16 cellular contexts compared by ENCODE assay signal in genomic region chr4:86130160-86130933, GRCh38.
DNase-seq lines count a peak whose midpoint lies in the region; ATAC-seq, FAIRE-seq and TF ChIP-seq lines count a peak whose summit lies in the region.
"Had no signal": no experiment of that assay in that cellular context is flagged by ENCODE, and none has a peak within 500 bp of the region (broad histone marks: within the 10 kb centered on the region; RNA-seq: fewer than 3 reads in every experiment).

No MANE protein-coding gene starts in this region.

- H3K27me3 ChIP-seq in GM23248 (replicated peaks; ENCODE audit: insufficient read depth), result no peaks in the 10 kb centered on the region
- H3K27me3 ChIP-seq in astrocyte (ENCODE audit: insufficient read depth, low read length), result no peaks in the 10 kb centered on the region
- no peaks in the 10 kb centered on the region for H3K27me3 ChIP-seq in CD8-positive, alpha-beta memory T cell (ENCODE audit: insufficient read depth, low read length, poor library complexity, severe bottlenecking)

- no peaks in the 10 kb centered on the region for H3K9me2 ChIP-seq in GM23248 (ENCODE audit: insufficient read depth)

- H3K9ac ChIP-seq in GM23248 (no peak overlapping the region), astrocyte (ENCODE audit: low read length) (no peak overlapping the region)

- H2AFZ ChIP-seq in GM23248 (0 out of 2 replicates have a peak overlapping the region, but pooled peaks have one; percentile 28), astrocyte (ENCODE audit: low read depth, low read length) (no peak overlapping the region)

- H3K4me3 Mint-ChIP-seq in astrocyte (ENCODE audit: unreplicated experiment), result no peak overlapping the region
- H3K4me3 Mint-ChIP-seq in CD8-positive, alpha-beta memory T cell, result no peak overlapping the region

- peaks cover 9% of the 10 kb centered on the region; the same call in 1 of the 2 replicates for H3F3A ChIP-seq in GM23248 (ENCODE audit: insufficient read depth)

- CTCF ChIA-PET in CD8-positive, alpha-beta memory T cell (lab: Charles Lee), result no interaction called here

- no peaks in the 10 kb centered on the region for H3K27me3 Mint-ChIP-seq in astrocyte (ENCODE audit: low read depth, unreplicated experiment)
- no peaks in the 10 kb centered on the region for H3K27me3 Mint-ChIP-seq in CD8-positive, alpha-beta memory T cell

- H3K4me3 ChIP-seq in GM23248, result no peak overlapping the region
- H3K4me3 ChIP-seq in astrocyte (ENCODE audit: insufficient read depth, low read depth, low read length), result no peak overlapping the region
- H3K4me3 ChIP-seq in CD8-positive, alpha-beta memory T cell (ENCODE audit: low read length), result no peak overlapping the region
- H3K4me3 ChIP-seq: SK-N-MC had no signal

- H3K4me2 ChIP-seq in GM23248 (ENCODE audit: unreplicated experiment) (peak overlapping the region; percentile 11), astrocyte (ENCODE audit: low read length) (no peak overlapping the region)

- WGBS in GM23248 (ENCODE audit: low coverage in 1 of 2, low lambda C conversion rate in 2 of 2, missing lambda C conversion rate in 2 of 2), 2 experiments, result 76 to 91% methylated on average over 2 of the region's 2 CpGs

- ATAC-seq in GM18502 (IDR thresholded peaks at IDR 0.05; ENCODE audit: poor library complexity, unreplicated experiment), result no peak
- ATAC-seq in HG03342 (IDR thresholded peaks at IDR 0.05; ENCODE audit: unreplicated experiment), result no peak
- ATAC-seq: Panc1, Right ventricle myocardium inferior had no signal

- H3K36me3 ChIP-seq in GM23248 (ENCODE audit: low read depth), result no peaks in the 10 kb centered on the region
- no peaks in the 10 kb centered on the region for H3K36me3 ChIP-seq in astrocyte (ENCODE audit: insufficient read depth, low read length)
- no peaks in the 10 kb centered on the region for H3K36me3 ChIP-seq in CD8-positive, alpha-beta memory T cell (ENCODE audit: insufficient read depth, low read length)

- H4K20me1 ChIP-seq in GM23248 (ENCODE audit: insufficient read depth) (no peaks in the 10 kb centered on the region), astrocyte (ENCODE audit: insufficient read depth, low read length) (no peaks in the 10 kb centered on the region)

- peaks cover 14% of the 10 kb centered on the region for H3K4me1 ChIP-seq in GM23248 (ENCODE audit: insufficient read depth)
- no peaks in the 10 kb centered on the region for H3K4me1 ChIP-seq in astrocyte (ENCODE audit: insufficient read depth, low read length)
- H3K4me1 ChIP-seq in CD8-positive, alpha-beta memory T cell (ENCODE audit: insufficient read depth, low read length), result no peaks in the 10 kb centered on the region

- peaks cover 12% of the 10 kb centered on the region for H3K4me1 Mint-ChIP-seq in astrocyte (ENCODE audit: low read depth, unreplicated experiment)
- no peaks in the 10 kb centered on the region for H3K4me1 Mint-ChIP-seq in CD8-positive, alpha-beta memory T cell

- in situ Hi-C loops in GM23248 (cut with MboI), result no loop called here

- H3K9me3 ChIP-seq in GM23248 (ENCODE audit: low read depth) (no peaks in the 10 kb centered on the region), astrocyte (ENCODE audit: insufficient read depth, low read depth, low read length) (no peaks in the 10 kb centered on the region)
- H3K9me3 ChIP-seq in CD8-positive, alpha-beta memory T cell (ENCODE audit: low read length), result no peaks in the 10 kb centered on the region

- no peak overlapping the region for H3K27ac Mint-ChIP-seq in astrocyte (ENCODE audit: unreplicated experiment)
- no peak overlapping the region for H3K27ac Mint-ChIP-seq in CD8-positive, alpha-beta memory T cell

- no peaks in the 10 kb centered on the region for H3K36me3 Mint-ChIP-seq in astrocyte (ENCODE audit: low read depth, unreplicated experiment)
- H3K36me3 Mint-ChIP-seq in CD8-positive, alpha-beta memory T cell, result no peaks in the 10 kb centered on the region

- TF ChIP-seq CTCF in astrocyte (IDR thresholded peaks at IDR 0.05; ENCODE audit: insufficient read depth, low read depth, low read length), result no peak

- POLR2A ChIA-PET in CD8-positive, alpha-beta memory T cell (lab: Charles Lee), result no interaction called here

- DNase-seq in GM23248, result no peak
- DNase-seq in NCI-H82 treated with DMSO at 0.1 percent for 48 hours (lab: John Stamatoyannopoulos, UW; ENCODE audit: unreplicated experiment), result peak; percentile 14
- DNase-seq in astrocyte (ENCODE audit: low read depth), result peak; percentile 70
- no peak for DNase-seq in CD8-positive, alpha-beta memory T cell
- DNase-seq in activated CD4-positive, alpha-beta T cell treated with anti-CD3 and anti-CD28 coated beads, Interleukin-2, amount 50 U/mL, for 1 hour, result no peak
- DNase-seq: DMS 273 treated with DMSO at 0.1 percent for 48 hours, NCI-H1048, NCI-H1436 treated with DMSO at 0.1 percent for 48 hours, NCI-H2081, NCI-H774 had no signal

- H3K79me2 ChIP-seq in GM23248 (ENCODE audit: insufficient read depth), result no peaks in the 10 kb centered on the region
- no peaks in the 10 kb centered on the region for H3K79me2 ChIP-seq in astrocyte (ENCODE audit: insufficient read depth, low read length)

- no peak for FAIRE-seq in astrocyte (lab: Jason Lieb, UNC)
- FAIRE-seq: H54 had no signal

- H3K27ac ChIP-seq in GM23248, result no peak overlapping the region
- H3K27ac ChIP-seq in astrocyte (ENCODE audit: low read depth, low read length), result no peak overlapping the region
- no peak overlapping the region for H3K27ac ChIP-seq in CD8-positive, alpha-beta memory T cell (ENCODE audit: low read depth, low read length)
- H3K27ac ChIP-seq: SK-N-MC had no signal

- H3K9me3 Mint-ChIP-seq in astrocyte (ENCODE audit: unreplicated experiment), result no peaks in the 10 kb centered on the region
- peaks cover 0 to 14% (median 3%) of the 10 kb centered on the region in 5 donors for H3K9me3 Mint-ChIP-seq in CD8-positive, alpha-beta memory T cell

Comparison
In these comparisons a context has a peak if more than half of its experiments do, and no peak if none do; other contexts are left out.
1. DNase-seq: peak in NCI-H82 treated with DMSO at 0.1 percent for 48 hours (single experiment) and astrocyte (single experiment); none in GM23248 (single experiment), CD8-positive, alpha-beta memory T cell (0 of 5) and activated CD4-positive, alpha-beta T cell treated with anti-CD3 and anti-CD28 coated beads, Interleukin-2, amount 50 U/mL, for 1 hour (single experiment).